ENCODE assay signal across 1 cellular context in the genomic region with DNA sequence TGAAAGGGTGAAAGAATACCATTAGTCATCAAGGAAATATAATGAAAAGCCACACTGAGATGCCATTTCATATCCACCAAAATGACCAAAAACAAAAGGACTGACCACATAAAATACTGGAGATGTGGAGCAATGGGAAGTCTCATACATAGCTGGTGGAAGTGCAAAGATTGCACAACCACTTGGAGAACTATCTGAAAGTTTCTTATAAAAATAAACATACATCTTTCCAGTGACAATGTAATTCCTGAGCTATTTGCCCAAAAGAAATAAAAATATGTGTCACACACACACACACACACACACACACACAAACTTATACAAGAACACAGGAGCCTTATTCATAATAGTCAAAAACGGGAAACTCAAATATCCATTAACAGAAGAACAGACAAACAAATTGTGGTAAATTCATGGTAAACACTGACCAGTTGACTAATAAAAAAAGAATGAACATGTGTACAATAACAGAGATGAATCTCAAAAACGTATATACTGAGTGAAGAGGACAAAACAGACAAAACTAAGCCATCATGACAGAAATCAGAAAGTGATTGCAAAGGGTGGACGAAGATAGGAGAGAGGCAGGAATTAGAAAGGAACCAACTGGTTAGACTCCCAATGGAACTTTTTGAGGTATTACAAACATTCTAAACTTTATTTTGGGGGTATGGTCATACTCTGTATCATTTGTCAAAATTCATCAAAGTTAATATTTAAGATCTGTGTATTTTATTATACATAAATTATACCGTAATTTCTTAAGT.
TF ChIP-seq lines count a peak whose summit lies in the region.

No MANE protein-coding gene starts in this region.

TF ChIP-seq in HEK293, 187 proteins besides CTCF, POLR2A, EP300 and RAD21 (continued from another document):
- TF ChIP-seq ZNF473 (tag by site-specific recombination; IDR thresholded peaks at IDR 0.05) (no peak), ZNF146 (tag by site-specific recombination; IDR thresholded peaks at IDR 0.05) (no peak), BCL11A (tag by site-specific recombination; IDR thresholded peaks at IDR 0.05; ENCODE audit: low read depth) (0 out of 2 replicates have a peak, but pooled peaks have one; percentile 26), ZNF335 (tag by site-specific recombination; conservative IDR thresholded peaks at IDR 0.05) (peak; percentile 32; the same call in 1 of the 2 replicates), ZNF266 (tag by site-specific recombination; IDR thresholded peaks at IDR 0.05; ENCODE audit: low read depth) (no peak), ZNF529 (tag by site-specific recombination; IDR thresholded peaks at IDR 0.05; ENCODE audit: insufficient replicate concordance) (no peak), GLIS2 (tag by site-specific recombination; IDR thresholded peaks at IDR 0.05) (no peak), SP2 (tag by site-specific recombination; IDR thresholded peaks at IDR 0.05) (no peak), MEIS1 (CRISPR knock-in tag; IDR thresholded peaks at IDR 0.05; ENCODE audit: borderline replicate concordance) (no peak), HOXD13 (CRISPR knock-in tag; IDR thresholded peaks at IDR 0.05; ENCODE audit: borderline replicate concordance) (no peak), ZSCAN16 (tag by site-specific recombination; IDR thresholded peaks at IDR 0.05) (no peak), SP3 (tag by site-specific recombination; IDR thresholded peaks at IDR 0.05) (no peak), ZNF324 (tag by site-specific recombination; IDR thresholded peaks at IDR 0.05) (no peak), ZNF211 (tag by site-specific recombination; IDR thresholded peaks at IDR 0.05; ENCODE audit: low read depth) (no peak), ZNF169 (tag by site-specific recombination; IDR thresholded peaks at IDR 0.05) (no peak), ZXDB (tag by site-specific recombination; IDR thresholded peaks at IDR 0.05) (no peak), ZSCAN23 (tag by site-specific recombination; IDR thresholded peaks at IDR 0.05) (no peak), ZNF391 (tag by site-specific recombination; IDR thresholded peaks at IDR 0.05; ENCODE audit: borderline replicate concordance, low read depth) (no peak), SETDB1 (IDR thresholded peaks at IDR 0.05; ENCODE audit: insufficient read length, low read length) (no peak), ZNF341 (tag by site-specific recombination; IDR thresholded peaks at IDR 0.05; ENCODE audit: low read depth) (no peak), ZEB2 (tag by site-specific recombination; IDR thresholded peaks at IDR 0.05) (peak; percentile 27; the same call in 1 of the 2 replicates), ZNF677 (tag by site-specific recombination; IDR thresholded peaks at IDR 0.05) (no peak), ZNF132 (tag by site-specific recombination; IDR thresholded peaks at IDR 0.05; ENCODE audit: borderline replicate concordance) (no peak), BCL11B (tag by site-specific recombination; IDR thresholded peaks at IDR 0.05; ENCODE audit: low read depth) (no peak), ZNF133 (tag by site-specific recombination; IDR thresholded peaks at IDR 0.05) (no peak), ZFHX2 (tag by site-specific recombination; conservative IDR thresholded peaks at IDR 0.05) (no peak), ZNF366 (tag by site-specific recombination; conservative IDR thresholded peaks at IDR 0.05) (peak; percentile 47; the same call in 1 of the 2 replicates), ZNF24 (tag by site-specific recombination; IDR thresholded peaks at IDR 0.05) (0 out of 2 replicates have a peak, but pooled peaks have one; percentile 31), ZNF23 (tag by site-specific recombination; IDR thresholded peaks at IDR 0.05; ENCODE audit: borderline replicate concordance) (no peak), ZBTB7A (tag by site-specific recombination; IDR thresholded peaks at IDR 0.05; ENCODE audit: low read depth) (no peak), ZNF660 (tag by site-specific recombination; IDR thresholded peaks at IDR 0.05) (no peak), ZNF514 (tag by site-specific recombination; IDR thresholded peaks at IDR 0.05) (no peak), ZNF843 (tag by site-specific recombination; IDR thresholded peaks at IDR 0.05) (0 out of 2 replicates have a peak, but pooled peaks have one; percentile 32), KLF8 (tag by site-specific recombination; IDR thresholded peaks at IDR 0.05) (0 out of 2 replicates have a peak, but pooled peaks have one; percentile 18), ZBTB17 (tag by site-specific recombination; IDR thresholded peaks at IDR 0.05) (peak; percentile 32; the same call in 1 of the 2 replicates), ZNF248 (tag by site-specific recombination; IDR thresholded peaks at IDR 0.05) (no peak), ZBTB1 (tag by site-specific recombination; IDR thresholded peaks at IDR 0.05) (no peak), ZNF501 (tag by site-specific recombination; IDR thresholded peaks at IDR 0.05) (no peak)
- TF ChIP-seq, protein P1, sequence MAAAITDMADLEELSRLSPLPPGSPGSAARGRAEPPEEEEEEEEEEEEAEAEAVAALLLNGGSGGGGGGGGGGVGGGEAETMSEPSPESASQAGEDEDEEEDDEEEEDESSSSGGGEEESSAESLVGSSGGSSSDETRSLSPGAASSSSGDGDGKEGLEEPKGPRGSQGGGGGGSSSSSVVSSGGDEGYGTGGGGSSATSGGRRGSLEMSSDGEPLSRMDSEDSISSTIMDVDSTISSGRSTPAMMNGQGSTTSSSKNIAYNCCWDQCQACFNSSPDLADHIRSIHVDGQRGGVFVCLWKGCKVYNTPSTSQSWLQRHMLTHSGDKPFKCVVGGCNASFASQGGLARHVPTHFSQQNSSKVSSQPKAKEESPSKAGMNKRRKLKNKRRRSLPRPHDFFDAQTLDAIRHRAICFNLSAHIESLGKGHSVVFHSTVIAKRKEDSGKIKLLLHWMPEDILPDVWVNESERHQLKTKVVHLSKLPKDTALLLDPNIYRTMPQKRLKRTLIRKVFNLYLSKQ (tag by site-specific recombination; IDR thresholded peaks at IDR 0.05; ENCODE audit: borderline replicate concordance) = no peak
- TF ChIP-seq, protein P2, sequence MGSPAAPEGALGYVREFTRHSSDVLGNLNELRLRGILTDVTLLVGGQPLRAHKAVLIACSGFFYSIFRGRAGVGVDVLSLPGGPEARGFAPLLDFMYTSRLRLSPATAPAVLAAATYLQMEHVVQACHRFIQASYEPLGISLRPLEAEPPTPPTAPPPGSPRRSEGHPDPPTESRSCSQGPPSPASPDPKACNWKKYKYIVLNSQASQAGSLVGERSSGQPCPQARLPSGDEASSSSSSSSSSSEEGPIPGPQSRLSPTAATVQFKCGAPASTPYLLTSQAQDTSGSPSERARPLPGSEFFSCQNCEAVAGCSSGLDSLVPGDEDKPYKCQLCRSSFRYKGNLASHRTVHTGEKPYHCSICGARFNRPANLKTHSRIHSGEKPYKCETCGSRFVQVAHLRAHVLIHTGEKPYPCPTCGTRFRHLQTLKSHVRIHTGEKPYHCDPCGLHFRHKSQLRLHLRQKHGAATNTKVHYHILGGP (tag by site-specific recombination; IDR thresholded peaks at IDR 0.05) = peak; percentile 79; the same call in 1 of the 2 replicates
- TF ChIP-seq, protein P3, sequence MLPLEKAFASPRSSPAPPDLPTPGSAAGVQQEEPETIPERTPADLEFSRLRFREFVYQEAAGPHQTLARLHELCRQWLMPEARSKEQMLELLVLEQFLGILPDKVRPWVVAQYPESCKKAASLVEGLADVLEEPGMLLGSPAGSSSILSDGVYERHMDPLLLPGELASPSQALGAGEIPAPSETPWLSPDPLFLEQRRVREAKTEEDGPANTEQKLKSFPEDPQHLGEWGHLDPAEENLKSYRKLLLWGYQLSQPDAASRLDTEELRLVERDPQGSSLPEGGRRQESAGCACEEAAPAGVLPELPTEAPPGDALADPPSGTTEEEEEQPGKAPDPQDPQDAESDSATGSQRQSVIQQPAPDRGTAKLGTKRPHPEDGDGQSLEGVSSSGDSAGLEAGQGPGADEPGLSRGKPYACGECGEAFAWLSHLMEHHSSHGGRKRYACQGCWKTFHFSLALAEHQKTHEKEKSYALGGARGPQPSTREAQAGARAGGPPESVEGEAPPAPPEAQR (tag by site-specific recombination; IDR thresholded peaks at IDR 0.05) = 0 out of 2 replicates have a peak, but pooled peaks have one; percentile 29
- TF ChIP-seq, protein P4, sequence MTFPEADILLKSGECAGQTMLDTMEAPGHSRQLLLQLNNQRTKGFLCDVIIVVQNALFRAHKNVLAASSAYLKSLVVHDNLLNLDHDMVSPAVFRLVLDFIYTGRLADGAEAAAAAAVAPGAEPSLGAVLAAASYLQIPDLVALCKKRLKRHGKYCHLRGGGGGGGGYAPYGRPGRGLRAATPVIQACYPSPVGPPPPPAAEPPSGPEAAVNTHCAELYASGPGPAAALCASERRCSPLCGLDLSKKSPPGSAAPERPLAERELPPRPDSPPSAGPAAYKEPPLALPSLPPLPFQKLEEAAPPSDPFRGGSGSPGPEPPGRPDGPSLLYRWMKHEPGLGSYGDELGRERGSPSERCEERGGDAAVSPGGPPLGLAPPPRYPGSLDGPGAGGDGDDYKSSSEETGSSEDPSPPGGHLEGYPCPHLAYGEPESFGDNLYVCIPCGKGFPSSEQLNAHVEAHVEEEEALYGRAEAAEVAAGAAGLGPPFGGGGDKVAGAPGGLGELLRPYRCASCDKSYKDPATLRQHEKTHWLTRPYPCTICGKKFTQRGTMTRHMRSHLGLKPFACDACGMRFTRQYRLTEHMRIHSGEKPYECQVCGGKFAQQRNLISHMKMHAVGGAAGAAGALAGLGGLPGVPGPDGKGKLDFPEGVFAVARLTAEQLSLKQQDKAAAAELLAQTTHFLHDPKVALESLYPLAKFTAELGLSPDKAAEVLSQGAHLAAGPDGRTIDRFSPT (tag by site-specific recombination; IDR thresholded peaks at IDR 0.05) = peak; percentile 37; the same call in 1 of the 2 replicates
- TF ChIP-seq, protein P5, sequence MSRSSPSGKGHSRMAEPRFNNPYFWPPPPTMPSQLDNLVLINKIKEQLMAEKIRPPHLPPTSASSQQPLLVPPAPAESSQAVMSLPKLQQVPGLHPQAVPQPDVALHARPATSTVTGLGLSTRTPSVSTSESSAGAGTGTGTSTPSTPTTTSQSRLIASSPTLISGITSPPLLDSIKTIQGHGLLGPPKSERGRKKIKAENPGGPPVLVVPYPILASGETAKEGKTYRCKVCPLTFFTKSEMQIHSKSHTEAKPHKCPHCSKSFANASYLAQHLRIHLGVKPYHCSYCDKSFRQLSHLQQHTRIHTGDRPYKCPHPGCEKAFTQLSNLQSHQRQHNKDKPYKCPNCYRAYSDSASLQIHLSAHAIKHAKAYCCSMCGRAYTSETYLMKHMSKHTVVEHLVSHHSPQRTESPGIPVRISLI (tag by site-specific recombination; IDR thresholded peaks at IDR 0.05) = no peak
- TF ChIP-seq, protein P6, sequence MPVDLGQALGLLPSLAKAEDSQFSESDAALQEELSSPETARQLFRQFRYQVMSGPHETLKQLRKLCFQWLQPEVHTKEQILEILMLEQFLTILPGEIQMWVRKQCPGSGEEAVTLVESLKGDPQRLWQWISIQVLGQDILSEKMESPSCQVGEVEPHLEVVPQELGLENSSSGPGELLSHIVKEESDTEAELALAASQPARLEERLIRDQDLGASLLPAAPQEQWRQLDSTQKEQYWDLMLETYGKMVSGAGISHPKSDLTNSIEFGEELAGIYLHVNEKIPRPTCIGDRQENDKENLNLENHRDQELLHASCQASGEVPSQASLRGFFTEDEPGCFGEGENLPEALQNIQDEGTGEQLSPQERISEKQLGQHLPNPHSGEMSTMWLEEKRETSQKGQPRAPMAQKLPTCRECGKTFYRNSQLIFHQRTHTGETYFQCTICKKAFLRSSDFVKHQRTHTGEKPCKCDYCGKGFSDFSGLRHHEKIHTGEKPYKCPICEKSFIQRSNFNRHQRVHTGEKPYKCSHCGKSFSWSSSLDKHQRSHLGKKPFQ (tag by site-specific recombination; IDR thresholded peaks at IDR 0.05) = 0 out of 2 replicates have a peak, but pooled peaks have one; percentile 22
- TF ChIP-seq, protein P7, sequence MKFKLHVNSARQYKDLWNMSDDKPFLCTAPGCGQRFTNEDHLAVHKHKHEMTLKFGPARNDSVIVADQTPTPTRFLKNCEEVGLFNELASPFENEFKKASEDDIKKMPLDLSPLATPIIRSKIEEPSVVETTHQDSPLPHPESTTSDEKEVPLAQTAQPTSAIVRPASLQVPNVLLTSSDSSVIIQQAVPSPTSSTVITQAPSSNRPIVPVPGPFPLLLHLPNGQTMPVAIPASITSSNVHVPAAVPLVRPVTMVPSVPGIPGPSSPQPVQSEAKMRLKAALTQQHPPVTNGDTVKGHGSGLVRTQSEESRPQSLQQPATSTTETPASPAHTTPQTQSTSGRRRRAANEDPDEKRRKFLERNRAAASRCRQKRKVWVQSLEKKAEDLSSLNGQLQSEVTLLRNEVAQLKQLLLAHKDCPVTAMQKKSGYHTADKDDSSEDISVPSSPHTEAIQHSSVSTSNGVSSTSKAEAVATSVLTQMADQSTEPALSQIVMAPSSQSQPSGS (tag by site-specific recombination; IDR thresholded peaks at IDR 0.05; ENCODE audit: low read depth) = no peak
- TF ChIP-seq, protein P8, sequence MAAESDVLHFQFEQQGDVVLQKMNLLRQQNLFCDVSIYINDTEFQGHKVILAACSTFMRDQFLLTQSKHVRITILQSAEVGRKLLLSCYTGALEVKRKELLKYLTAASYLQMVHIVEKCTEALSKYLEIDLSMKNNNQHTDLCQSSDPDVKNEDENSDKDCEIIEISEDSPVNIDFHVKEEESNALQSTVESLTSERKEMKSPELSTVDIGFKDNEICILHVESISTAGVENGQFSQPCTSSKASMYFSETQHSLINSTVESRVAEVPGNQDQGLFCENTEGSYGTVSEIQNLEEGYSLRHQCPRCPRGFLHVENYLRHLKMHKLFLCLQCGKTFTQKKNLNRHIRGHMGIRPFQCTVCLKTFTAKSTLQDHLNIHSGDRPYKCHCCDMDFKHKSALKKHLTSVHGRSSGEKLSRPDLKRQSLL (tag by site-specific recombination; IDR thresholded peaks at IDR 0.05) = no peak
- TF ChIP-seq, protein P9, sequence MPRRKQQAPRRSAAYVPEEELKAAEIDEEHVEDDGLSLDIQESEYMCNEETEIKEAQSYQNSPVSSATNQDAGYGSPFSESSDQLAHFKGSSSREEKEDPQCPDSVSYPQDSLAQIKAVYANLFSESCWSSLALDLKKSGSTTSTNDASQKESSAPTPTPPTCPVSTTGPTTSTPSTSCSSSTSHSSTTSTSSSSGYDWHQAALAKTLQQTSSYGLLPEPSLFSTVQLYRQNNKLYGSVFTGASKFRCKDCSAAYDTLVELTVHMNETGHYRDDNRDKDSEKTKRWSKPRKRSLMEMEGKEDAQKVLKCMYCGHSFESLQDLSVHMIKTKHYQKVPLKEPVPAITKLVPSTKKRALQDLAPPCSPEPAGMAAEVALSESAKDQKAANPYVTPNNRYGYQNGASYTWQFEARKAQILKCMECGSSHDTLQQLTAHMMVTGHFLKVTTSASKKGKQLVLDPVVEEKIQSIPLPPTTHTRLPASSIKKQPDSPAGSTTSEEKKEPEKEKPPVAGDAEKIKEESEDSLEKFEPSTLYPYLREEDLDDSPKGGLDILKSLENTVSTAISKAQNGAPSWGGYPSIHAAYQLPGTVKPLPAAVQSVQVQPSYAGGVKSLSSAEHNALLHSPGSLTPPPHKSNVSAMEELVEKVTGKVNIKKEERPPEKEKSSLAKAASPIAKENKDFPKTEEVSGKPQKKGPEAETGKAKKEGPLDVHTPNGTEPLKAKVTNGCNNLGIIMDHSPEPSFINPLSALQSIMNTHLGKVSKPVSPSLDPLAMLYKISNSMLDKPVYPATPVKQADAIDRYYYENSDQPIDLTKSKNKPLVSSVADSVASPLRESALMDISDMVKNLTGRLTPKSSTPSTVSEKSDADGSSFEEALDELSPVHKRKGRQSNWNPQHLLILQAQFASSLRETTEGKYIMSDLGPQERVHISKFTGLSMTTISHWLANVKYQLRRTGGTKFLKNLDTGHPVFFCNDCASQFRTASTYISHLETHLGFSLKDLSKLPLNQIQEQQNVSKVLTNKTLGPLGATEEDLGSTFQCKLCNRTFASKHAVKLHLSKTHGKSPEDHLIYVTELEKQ (tag by site-specific recombination; IDR thresholded peaks at IDR 0.05; ENCODE audit: borderline replicate concordance) = no peak
